9 cellular contexts compared by ENCODE assay signal in the genomic region with DNA sequence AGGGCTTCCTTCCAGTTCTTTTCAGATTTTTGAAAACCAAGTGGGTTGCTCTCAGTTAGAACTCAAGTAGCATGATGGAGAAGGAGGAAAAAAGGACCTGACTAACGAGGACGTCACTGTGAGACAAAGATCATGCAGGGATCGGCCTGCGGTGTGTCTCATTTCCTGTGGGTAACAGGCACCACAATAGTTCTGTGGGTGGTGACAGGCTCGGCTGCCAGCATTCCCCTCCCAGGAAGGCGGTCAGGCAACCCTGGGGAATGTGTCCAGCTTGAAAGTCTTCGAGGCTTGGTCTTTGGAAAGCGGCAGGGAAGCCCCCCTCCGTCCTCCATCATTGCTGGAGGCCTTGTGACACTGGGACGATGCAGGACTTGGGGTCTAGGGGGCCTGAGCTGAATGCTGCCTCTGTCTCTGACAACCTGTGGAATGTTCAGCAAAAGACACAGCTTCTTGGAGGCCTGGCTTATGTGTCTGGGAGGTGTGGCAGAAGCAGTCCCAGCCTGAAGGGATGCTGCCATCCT.
DNase-seq lines count a peak whose midpoint lies in the region; ATAC-seq, FAIRE-seq and TF ChIP-seq lines count a peak whose summit lies in the region.
"Had no signal": no experiment of that assay in that cellular context is flagged by ENCODE, and none has a peak within 500 bp of the region (broad histone marks: within the 10 kb centered on the region; RNA-seq: fewer than 3 reads in every experiment).

No MANE protein-coding gene starts in this region.

- TF ChIP-seq RAD21 in GM12878 (IDR thresholded peaks at IDR 0.05; ENCODE audit: insufficient read depth, low read depth, low read length): no peak

- FAIRE-seq in GM12878 (lab: Jason Lieb, UNC): peak; percentile 92

- no peak overlapping the region for H3K9ac ChIP-seq in GM12878 (ENCODE audit: control insufficient read depth, insufficient read depth, low read length)

- H3K4me3 ChIP-seq in GM12878 (peak overlapping the region; percentile 18; the same call in 1 of the 2 replicates), stomach (no peak overlapping the region)

- TF ChIP-seq POLR2A in GM12878 (IDR thresholded peaks at IDR 0.05; ENCODE audit: low read depth, low read length) (peak; percentile 48; the same call in 1 of the 2 replicates), stomach (IDR thresholded peaks at IDR 0.05) (no peak)

- intact Hi-C loops in GM12878 (cut with micrococcal nuclease; ENCODE audit: unreplicated experiment): no loop called here
- intact Hi-C loops in stomach (cut with DNase I; ENCODE audit: low total_unique reads): loop anchor here (10.0 kb wide), 1 partner anchor 375 kb away; no protein-coding TSS in a partner anchor

- H3K27me3 ChIP-seq in GM12878 (replicated peaks in 1 of 2; ENCODE audit: control insufficient read depth in 2 of 2, insufficient read depth in 2 of 2, low read length in 1 of 2): no peaks in the 10 kb centered on the region
- H3K27me3 ChIP-seq in stomach: no peaks in the 10 kb centered on the region

- peaks cover 5% of the 10 kb centered on the region; the same call in 2 of the 3 replicates for H3K9me3 ChIP-seq in GM12878 (replicated peaks; ENCODE audit: control insufficient read depth, insufficient read depth, low read length)
- H3K9me3 ChIP-seq in stomach: peaks cover 0 to 9% (median 0%) of the 10 kb centered on the region in 4 donors

- H3K4me2 ChIP-seq in GM12878 (ENCODE audit: control insufficient read depth, insufficient read depth): peak overlapping the region; percentile 86

- RAD21 ChIA-PET in GM12878 (lab: Charles Lee; ENCODE audit: unreplicated experiment): interaction anchor here (1.0 to 2.0 kb wide), 6 partner anchors 9 to 113 kb away, joined by 3 to 20 read pairs (median 3); no protein-coding TSS in a partner anchor

- H2AFZ ChIP-seq in GM12878 (ENCODE audit: control insufficient read depth, low read depth, low read length): peak overlapping the region; percentile 2

- H3K4me1 ChIP-seq in GM12878 (ENCODE audit: control insufficient read depth, insufficient read depth, low read length): peaks cover 20% of the 10 kb centered on the region
- peaks cover 0 to 16% (median 8%) of the 10 kb centered on the region in 4 donors for H3K4me1 ChIP-seq in stomach

- POLR2A ChIA-PET in GM12878 (lab: Charles Lee): interaction anchor here (0.6 to 0.7 kb wide), 2 partner anchors 54 to 1125 kb away, joined by 3 to 4 read pairs; no protein-coding TSS in a partner anchor

- ATAC-seq in GM19372 (IDR thresholded peaks at IDR 0.05; ENCODE audit: low read depth, unreplicated experiment): peak; percentile 87
- peak; percentile 91 for ATAC-seq in HG03460 (IDR thresholded peaks at IDR 0.05; ENCODE audit: unreplicated experiment)
- peak; percentile 93 for ATAC-seq in GM12878

- SMC1A ChIA-PET in GM12878 (lab: Charles Lee; ENCODE audit: uncharacterized antibody, unreplicated experiment): interaction anchor here (0.7 to 5.7 kb wide), 14 partner anchors 9 to 296 kb away, joined by 3 to 48 read pairs (median 4); no protein-coding TSS in a partner anchor

- WGBS in GM12878 (ENCODE audit: insufficient coverage, insufficient replicate concordance, low lambda C conversion rate, missing lambda C conversion rate): 3% methylated on average over 10 of the region's 10 CpGs
- WGBS in stomach, 5 donors: 31 to 56% (median 45%) methylated on average over 10 of the region's 10 CpGs

- in situ Hi-C loops in GM12878 (cut with MboI): loop anchor here (5.0 kb wide), 1 partner anchor 248 kb away; no protein-coding TSS in a partner anchor

- CTCF ChIA-PET in GM12878 (lab: Yijun Ruan, JAX): interaction anchor here (0.7 to 4.8 kb wide), 6 partner anchors 9 to 258 kb away, joined by 3 to 53 read pairs (median 6); a partner anchor contains a TSS

- BruUV-seq in GM12878 (replicated peaks; lab: Mats Ljungman, UMichigan): TSS peak; percentile 17

- no peaks in the 10 kb centered on the region for H3K79me2 ChIP-seq in GM12878 (ENCODE audit: control insufficient read depth, insufficient read depth, low read length)

- H3K36me3 ChIP-seq in GM12878 (ENCODE audit: control insufficient read depth in 2 of 2, insufficient read depth in 2 of 2, low read length in 1 of 2) (no peaks in the 10 kb centered on the region), stomach (peaks cover 0 to 22% (median 6%) of the 10 kb centered on the region in 4 donors)

- H3K27ac ChIP-seq in GM12878 (ENCODE audit: control insufficient read depth, insufficient read depth) (peak overlapping the region; percentile 74), stomach (peak overlapping the region in 1 of 5 donors; percentile 32)
- H3K27ac ChIP-seq: C4-2B had no signal

- TF ChIP-seq CTCF in GM12878 (IDR thresholded peaks at IDR 0.05 in 2 of 3, conservative IDR thresholded peaks at IDR 0.05 in 1 of 3; ENCODE audit: control insufficient read depth in 2 of 3, extremely low read depth in 1 of 3, insufficient read depth in 1 of 3, low read depth in 3 of 3, low read length in 3 of 3) (no peak), stomach (IDR thresholded peaks at IDR 0.05) (no peak)

- TF ChIP-seq EP300 in GM12878 (IDR thresholded peaks at IDR 0.05; ENCODE audit: borderline replicate concordance in 1 of 2, control insufficient read depth in 1 of 2, low read depth in 2 of 2, low read length in 2 of 2): peak; percentile 65 to 82; a peak in 3 of 4 replicates
- no peak for TF ChIP-seq EP300 in stomach (IDR thresholded peaks at IDR 0.05)

- peak; percentile 51 for DNase-seq in 8988T
- DNase-seq in T1000 (lab: John Stamatoyannopoulos, UW): peak; percentile 79
- DNase-seq in GM12878 (ENCODE audit: low read depth, low spot score): no peak
- DNase-seq in myocyte (ENCODE audit: low read depth): peak; percentile 93
- DNase-seq in stomach: peak; percentile 51
- DNase-seq in NCI-H748 treated with DMSO at 0.1 percent for 48 hours (lab: John Stamatoyannopoulos, UW): no peak

- H4K20me1 ChIP-seq in GM12878 (ENCODE audit: control insufficient read depth, insufficient read depth): no peaks in the 10 kb centered on the region

TF ChIP-seq in GM12878, 131 proteins besides CTCF, POLR2A, EP300 and RAD21 (continues in another document):
- TF ChIP-seq TCF12 (IDR thresholded peaks at IDR 0.05; ENCODE audit: low read depth, low read length) (0 out of 2 replicates have a peak, but pooled peaks have one; percentile 26), ZNF207 (IDR thresholded peaks at IDR 0.05; ENCODE audit: borderline replicate concordance) (no peak), MTA3 (IDR thresholded peaks at IDR 0.05; ENCODE audit: borderline replicate concordance, low read length) (no peak), RB1 (IDR thresholded peaks at IDR 0.05; ENCODE audit: borderline replicate concordance) (peak; percentile 18; the same call in 1 of the 2 replicates), PML (IDR thresholded peaks at IDR 0.05; ENCODE audit: low read length) (no peak), POLR2AphosphoS5 (IDR thresholded peaks at IDR 0.05; ENCODE audit: low read length) (peak; percentile 20; the same call in 1 of the 2 replicates), MTA2 (IDR thresholded peaks at IDR 0.05; ENCODE audit: low read depth) (peak; percentile 78)
- TF ChIP-seq, protein P1, sequence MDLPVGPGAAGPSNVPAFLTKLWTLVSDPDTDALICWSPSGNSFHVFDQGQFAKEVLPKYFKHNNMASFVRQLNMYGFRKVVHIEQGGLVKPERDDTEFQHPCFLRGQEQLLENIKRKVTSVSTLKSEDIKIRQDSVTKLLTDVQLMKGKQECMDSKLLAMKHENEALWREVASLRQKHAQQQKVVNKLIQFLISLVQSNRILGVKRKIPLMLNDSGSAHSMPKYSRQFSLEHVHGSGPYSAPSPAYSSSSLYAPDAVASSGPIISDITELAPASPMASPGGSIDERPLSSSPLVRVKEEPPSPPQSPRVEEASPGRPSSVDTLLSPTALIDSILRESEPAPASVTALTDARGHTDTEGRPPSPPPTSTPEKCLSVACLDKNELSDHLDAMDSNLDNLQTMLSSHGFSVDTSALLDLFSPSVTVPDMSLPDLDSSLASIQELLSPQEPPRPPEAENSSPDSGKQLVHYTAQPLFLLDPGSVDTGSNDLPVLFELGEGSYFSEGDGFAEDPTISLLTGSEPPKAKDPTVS (IDR thresholded peaks at IDR 0.05; ENCODE audit: low read depth, low read length): no peak
- TF ChIP-seq, protein P2, sequence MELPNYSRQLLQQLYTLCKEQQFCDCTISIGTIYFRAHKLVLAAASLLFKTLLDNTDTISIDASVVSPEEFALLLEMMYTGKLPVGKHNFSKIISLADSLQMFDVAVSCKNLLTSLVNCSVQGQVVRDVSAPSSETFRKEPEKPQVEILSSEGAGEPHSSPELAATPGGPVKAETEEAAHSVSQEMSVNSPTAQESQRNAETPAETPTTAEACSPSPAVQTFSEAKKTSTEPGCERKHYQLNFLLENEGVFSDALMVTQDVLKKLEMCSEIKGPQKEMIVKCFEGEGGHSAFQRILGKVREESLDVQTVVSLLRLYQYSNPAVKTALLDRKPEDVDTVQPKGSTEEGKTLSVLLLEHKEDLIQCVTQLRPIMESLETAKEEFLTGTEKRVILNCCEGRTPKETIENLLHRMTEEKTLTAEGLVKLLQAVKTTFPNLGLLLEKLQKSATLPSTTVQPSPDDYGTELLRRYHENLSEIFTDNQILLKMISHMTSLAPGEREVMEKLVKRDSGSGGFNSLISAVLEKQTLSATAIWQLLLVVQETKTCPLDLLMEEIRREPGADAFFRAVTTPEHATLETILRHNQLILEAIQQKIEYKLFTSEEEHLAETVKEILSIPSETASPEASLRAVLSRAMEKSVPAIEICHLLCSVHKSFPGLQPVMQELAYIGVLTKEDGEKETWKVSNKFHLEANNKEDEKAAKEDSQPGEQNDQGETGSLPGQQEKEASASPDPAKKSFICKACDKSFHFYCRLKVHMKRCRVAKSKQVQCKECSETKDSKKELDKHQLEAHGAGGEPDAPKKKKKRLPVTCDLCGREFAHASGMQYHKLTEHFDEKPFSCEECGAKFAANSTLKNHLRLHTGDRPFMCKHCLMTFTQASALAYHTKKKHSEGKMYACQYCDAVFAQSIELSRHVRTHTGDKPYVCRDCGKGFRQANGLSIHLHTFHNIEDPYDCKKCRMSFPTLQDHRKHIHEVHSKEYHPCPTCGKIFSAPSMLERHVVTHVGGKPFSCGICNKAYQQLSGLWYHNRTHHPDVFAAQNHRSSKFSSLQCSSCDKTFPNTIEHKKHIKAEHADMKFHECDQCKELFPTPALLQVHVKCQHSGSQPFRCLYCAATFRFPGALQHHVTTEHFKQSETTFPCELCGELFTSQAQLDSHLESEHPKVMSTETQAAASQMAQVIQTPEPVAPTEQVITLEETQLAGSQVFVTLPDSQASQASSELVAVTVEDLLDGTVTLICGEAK (IDR thresholded peaks at IDR 0.05; ENCODE audit: borderline replicate concordance): no peak

Comparison
In these comparisons a context has a peak if more than half of its experiments do, and no peak if none do; other contexts are left out.
1. DNase-seq: peak in 8988T (single experiment), T1000 (single experiment), myocyte (single experiment) and stomach (single experiment); none in GM12878 (single experiment) and NCI-H748 treated with DMSO at 0.1 percent for 48 hours (single experiment).
2. Peak in every context shown above with its lines, with median percentiles within 50 percentile points of each other: ATAC-seq.